In the genomic region with DNA sequence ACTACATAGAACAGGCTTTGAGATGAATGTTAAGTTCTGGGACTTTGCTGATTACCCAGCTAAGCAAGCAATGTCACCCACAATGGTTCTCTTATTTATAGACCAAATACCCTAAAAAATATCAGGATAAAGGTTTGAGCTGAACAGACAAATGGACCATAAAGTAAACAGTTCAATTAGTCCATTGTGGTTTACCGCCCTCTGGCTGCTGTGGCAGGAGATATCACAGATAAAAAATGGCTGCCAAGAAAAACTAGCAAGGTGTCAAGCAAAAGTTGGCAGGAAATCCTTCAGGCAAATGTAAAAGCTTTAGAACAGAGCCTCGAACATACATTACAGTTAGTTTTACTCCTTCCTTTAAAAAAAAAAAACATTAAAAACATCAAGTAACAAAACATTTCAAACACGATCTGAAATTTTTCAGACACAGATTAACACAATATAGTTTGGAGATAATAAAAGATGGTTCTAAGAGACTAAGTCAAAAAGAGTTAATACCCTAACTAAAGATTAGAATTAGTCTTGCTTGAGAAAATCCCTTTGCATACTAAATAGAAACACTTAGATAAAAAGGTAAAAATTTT, we compare ENCODE assay signal across 8 cellular contexts. TPM values are rescaled to one million over a fixed set of nuclear protein-coding genes. Genes with fewer than 3 reads are reported as not detected.
DNase-seq lines count a peak whose midpoint lies in the region; ATAC-seq, FAIRE-seq and TF ChIP-seq lines count a peak whose summit lies in the region.

No MANE protein-coding gene starts in this region.

- WGBS in suprapubic skin, result 17% methylated on average over 3 of the region's 3 CpGs

- DNase-seq in AG20443 (ENCODE audit: low spot score) (peak; percentile 35), GM19239 (ENCODE audit: insufficient read length, low spot score) (peak; percentile 15), NCI-H2227 treated with DMSO at 0.1 percent for 48 hours (lab: John Stamatoyannopoulos, UW) (peak; percentile 39), endothelial cell (ENCODE audit: low spot score) (peak; percentile 36), naive B cell (peak; percentile 42), suprapubic skin (ENCODE audit: low spot score in 2 of 2) (no peak), mesenteric fat pad (ENCODE audit: low spot score) (no peak)
- DNase-seq in activated CD4-positive, alpha-beta T cell treated with anti-CD3 and anti-CD28 coated beads, Interleukin-2, amount 10 ng/mL, durations not matched to agents 7 days and 5 days, result peak; percentile 54

- H3K27me3 ChIP-seq in suprapubic skin, result no peaks in the 10 kb centered on the region

- no peak overlapping the region for H3K27ac ChIP-seq in suprapubic skin

- H3K9me3 Mint-ChIP-seq in activated CD4-positive, alpha-beta T cell treated with anti-CD3 and anti-CD28 coated beads, Interleukin-2, amount 10 ng/mL, durations not matched to agents 7 days and 5 days, result no peaks in the 10 kb centered on the region
- no peaks in the 10 kb centered on the region for H3K9me3 Mint-ChIP-seq in endothelial cell (ENCODE audit: unreplicated experiment)
- no peaks in the 10 kb centered on the region for H3K9me3 Mint-ChIP-seq in naive B cell

- peak; percentile 82 for FAIRE-seq in GM19239 (lab: Jason Lieb, UNC)

- peak overlapping the region; percentile 20 for H3K4me3 Mint-ChIP-seq in activated CD4-positive, alpha-beta T cell treated with anti-CD3 and anti-CD28 coated beads, Interleukin-2, amount 10 ng/mL, durations not matched to agents 7 days and 5 days
- H3K4me3 Mint-ChIP-seq in endothelial cell (ENCODE audit: unreplicated experiment) (no peak overlapping the region), naive B cell (peak overlapping the region in 1 of 8 donors; percentile 2)

- H3K9me3 ChIP-seq in suprapubic skin, result no peaks in the 10 kb centered on the region

- H3K4me1 ChIP-seq in suprapubic skin, result peaks cover 36% of the 10 kb centered on the region

- TF ChIP-seq CTCF in endothelial cell (IDR thresholded peaks at IDR 0.05; ENCODE audit: unreplicated experiment), result peak; percentile 41
- peak; percentile 52 to 56 for TF ChIP-seq CTCF in suprapubic skin (IDR thresholded peaks at IDR 0.05)

- TF ChIP-seq EP300 in suprapubic skin (IDR thresholded peaks at IDR 0.05), result no peak

- peak; percentile 81 to 82 for ATAC-seq in naive B cell (ENCODE audit: low read depth in 2 of 2)

- CTCF ChIA-PET in activated CD4-positive, alpha-beta T cell treated with anti-CD3 and anti-CD28 coated beads, Interleukin-2, amount 10 ng/mL, durations not matched to agents 7 days and 5 days (lab: Charles Lee), result interaction anchor here (0.7 to 1.2 kb wide), 3 partner anchors 11 to 252 kb away, joined by 3 to 4 read pairs (median 3); no protein-coding TSS in a partner anchor

- no peaks in the 10 kb centered on the region for H3K27me3 Mint-ChIP-seq in activated CD4-positive, alpha-beta T cell treated with anti-CD3 and anti-CD28 coated beads, Interleukin-2, amount 10 ng/mL, durations not matched to agents 7 days and 5 days
- H3K27me3 Mint-ChIP-seq in endothelial cell (ENCODE audit: unreplicated experiment) (no peaks in the 10 kb centered on the region), naive B cell (no peaks in the 10 kb centered on the region)

- no peak overlapping the region for H3K27ac Mint-ChIP-seq in activated CD4-positive, alpha-beta T cell treated with anti-CD3 and anti-CD28 coated beads, Interleukin-2, amount 10 ng/mL, durations not matched to agents 7 days and 5 days
- H3K27ac Mint-ChIP-seq in endothelial cell (ENCODE audit: unreplicated experiment) (no peak overlapping the region), naive B cell (peak overlapping the region; percentile 34 to 85 (median 69))

- peaks cover 1% of the 10 kb centered on the region for H3K36me3 Mint-ChIP-seq in activated CD4-positive, alpha-beta T cell treated with anti-CD3 and anti-CD28 coated beads, Interleukin-2, amount 10 ng/mL, durations not matched to agents 7 days and 5 days (ENCODE audit: low read depth)
- no peaks in the 10 kb centered on the region for H3K36me3 Mint-ChIP-seq in endothelial cell (ENCODE audit: low read depth, unreplicated experiment)
- no peaks in the 10 kb centered on the region for H3K36me3 Mint-ChIP-seq in naive B cell

- peaks cover 28% of the 10 kb centered on the region for H3K4me1 Mint-ChIP-seq in activated CD4-positive, alpha-beta T cell treated with anti-CD3 and anti-CD28 coated beads, Interleukin-2, amount 10 ng/mL, durations not matched to agents 7 days and 5 days
- H3K4me1 Mint-ChIP-seq in endothelial cell (ENCODE audit: unreplicated experiment) (peaks cover 9% of the 10 kb centered on the region), naive B cell (peaks cover 31 to 51% (median 48%) of the 10 kb centered on the region in 3 donors)

- no peaks in the 10 kb centered on the region for H3K36me3 ChIP-seq in suprapubic skin

- POLR2A ChIA-PET in activated CD4-positive, alpha-beta T cell treated with anti-CD3 and anti-CD28 coated beads, Interleukin-2, amount 10 ng/mL, durations not matched to agents 7 days and 5 days (lab: Charles Lee), result interaction anchor here (0.6 kb wide), 3 partner anchors 50 to 1090 kb away, joined by 3 to 10 read pairs (median 4); no protein-coding TSS in a partner anchor

- TF ChIP-seq POLR2A in suprapubic skin (IDR thresholded peaks at IDR 0.05), result no peak

- H3K4me3 ChIP-seq in suprapubic skin, result no peak overlapping the region

RNA-seq across cellular contexts. Expression of gene MED13L, which starts 41.3 kb away (rescaled TPM):
- 10 to 100 TPM; 97.1 to 99.7 TPM for total RNA-seq in activated CD4-positive, alpha-beta T cell treated with anti-CD3 and anti-CD28 coated beads, Interleukin-2, amount 10 ng/mL, durations not matched to agents 7 days and 5 days
- total RNA-seq in endothelial cell (ENCODE audit: unreplicated experiment), result 97.0 TPM
- 10 to 100 TPM; 12.5 to 19.2 (median 16.2) TPM for polyA plus RNA-seq in naive B cell (ENCODE audit: low read depth in 6 of 6)
- total RNA-seq in suprapubic skin, result 100 to 1,000 TPM; 173 to 418 (median 228) TPM
- 136 TPM for total RNA-seq in mesenteric fat pad

Comparison
In these comparisons a context has a peak if more than half of its experiments do, and no peak if none do; other contexts are left out.
1. DNase-seq: peak in AG20443 (single experiment), GM19239 (single experiment), NCI-H2227 treated with DMSO at 0.1 percent for 48 hours (single experiment), activated CD4-positive, alpha-beta T cell treated with anti-CD3 and anti-CD28 coated beads, Interleukin-2, amount 10 ng/mL, durations not matched to agents 7 days and 5 days (single experiment), endothelial cell (single experiment) and naive B cell (single experiment); none in suprapubic skin (0 of 2) and mesenteric fat pad (single experiment).
2. H3K27ac Mint-ChIP-seq: peak in naive B cell (6 of 6); none in activated CD4-positive, alpha-beta T cell treated with anti-CD3 and anti-CD28 coated beads, Interleukin-2, amount 10 ng/mL, durations not matched to agents 7 days and 5 days (single experiment) and endothelial cell (single experiment).